In the genomic region with DNA sequence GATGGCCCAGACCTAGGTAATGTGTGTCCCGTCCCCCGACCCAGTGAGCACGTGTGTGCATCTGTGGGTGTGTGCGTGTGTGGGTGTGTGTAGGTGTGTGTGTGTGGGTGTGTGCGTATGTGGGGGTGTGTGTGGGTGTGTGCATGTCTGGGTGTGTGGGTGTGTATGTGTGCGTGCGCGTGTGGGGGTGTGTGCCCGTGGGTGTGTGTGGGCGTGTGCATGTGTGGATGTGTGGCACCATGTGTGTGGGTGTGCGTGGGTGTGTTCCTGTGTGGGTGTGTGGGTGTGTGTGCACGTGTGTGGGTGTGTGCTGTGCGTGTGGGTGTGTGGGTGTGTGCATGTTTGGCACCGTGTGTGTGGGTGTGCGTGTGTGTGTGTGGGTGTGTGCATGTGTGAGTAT, we compare ENCODE assay signal across 23 cellular contexts.
A peak's percentile ranks its signal among the peaks of the same experiment; 100 is the strongest.
DNase-seq lines count a peak whose midpoint lies in the region; ATAC-seq, FAIRE-seq and TF ChIP-seq lines count a peak whose summit lies in the region.
"Had no signal": no experiment of that assay in that cellular context is flagged by ENCODE, and none has a peak within 500 bp of the region (broad histone marks: within the 10 kb centered on the region; RNA-seq: fewer than 3 reads in every experiment).

No MANE protein-coding gene starts in this region.

- DNase-seq in GM23338 (ENCODE audit: low spot score) (no peak), bronchial epithelial cell (ENCODE audit: low read depth) (no peak), neuronal stem cell (ENCODE audit: low spot score) (no peak), NOMO-1 treated with DMSO at 0.1 percent for 48 hours (lab: John Stamatoyannopoulos, UW; ENCODE audit: unreplicated experiment) (no peak), hepatocyte (ENCODE audit: low spot score) (no peak)
- DNase-seq: activated effector memory CD4-positive, alpha-beta T cell treated with anti-CD3 and anti-CD28 coated beads, Interleukin-2, amount 50 U/mL, for 16 hours; activated naive CD8-positive, alpha-beta T cell treated with anti-CD3 and anti-CD28 coated beads, Interleukin-2, amount 10 ng/mL, durations not matched to agents 7 days and 5 days; dermis blood vessel endothelial cell; DMS79 treated with DMSO at 0.1 percent for 48 hours; hypothalamus; immature natural killer cell; left colon; NCI-H187; NCI-H524 treated with DMSO at 0.1 percent for 48 hours; NK-92 treated with Interleukin-12 subunit alpha and Interleukin-12 subunit beta, amount 100 ng/mL, for 24 hours; PC-9; SHP77 had no signal

- H3K23ac ChIP-seq in neuronal stem cell (ENCODE audit: low read depth, low read length, poor library complexity), result peak overlapping the region; percentile 49

- no peaks in the 10 kb centered on the region; the same call in 2 of the 3 replicates for H3K9me3 Mint-ChIP-seq in GM23338
- H3K9me3 Mint-ChIP-seq: immature natural killer cell had no signal

- H3K4me1 Mint-ChIP-seq in GM23338, result peaks cover 7% of the 10 kb centered on the region; the same call in 2 of the 3 replicates
- H3K4me1 Mint-ChIP-seq: activated naive CD8-positive, alpha-beta T cell treated with anti-CD3 and anti-CD28 coated beads, Interleukin-2, amount 10 ng/mL, durations not matched to agents 7 days and 5 days; immature natural killer cell had no signal

- CTCF ChIA-PET in HEK293 (lab: Yijun Ruan, JAX), result no interaction called here

- H3K4me1 ChIP-seq in GM23338 (ENCODE audit: insufficient read depth), result no peaks in the 10 kb centered on the region
- H3K4me1 ChIP-seq in HEK293 (ENCODE audit: control insufficient read depth, insufficient read depth, low read length), result no peaks in the 10 kb centered on the region
- H3K4me1 ChIP-seq in neuronal stem cell (ENCODE audit: control insufficient read depth in 2 of 2, insufficient read depth in 1 of 2, low read depth in 1 of 2, low read length in 2 of 2), result peaks cover 2 to 9% of the 10 kb centered on the region in 2 donors
- H3K4me1 ChIP-seq in hepatocyte (ENCODE audit: insufficient read depth), result no peaks in the 10 kb centered on the region
- H3K4me1 ChIP-seq: gastroesophageal sphincter had no signal

- WGBS in neuronal stem cell (ENCODE audit: extremely low coverage in 2 of 2, insufficient read length in 2 of 2, insufficient replicate concordance in 1 of 2), 2 donors, result 100% methylated on average over 1 of the region's 15 CpGs; no CpG with 5 or more reads in 1 of the 2 donors
- 94% methylated on average over 8 of the region's 15 CpGs for WGBS in hepatocyte (ENCODE audit: low lambda C conversion rate, missing lambda C conversion rate)

- H3K27me3 ChIP-seq in GM23338 (ENCODE audit: insufficient read depth) (no peaks in the 10 kb centered on the region), bronchial epithelial cell (ENCODE audit: control insufficient read depth, insufficient read depth, low read length) (no peaks in the 10 kb centered on the region), neuronal stem cell (ENCODE audit: control insufficient read depth in 3 of 3, insufficient read depth in 3 of 3, low read depth in 1 of 3, low read length in 3 of 3) (no peaks in the 10 kb centered on the region), hepatocyte (no peaks in the 10 kb centered on the region)
- H3K27me3 ChIP-seq: gastroesophageal sphincter had no signal

- H4K20me1 ChIP-seq in GM23338 (replicated peaks; ENCODE audit: insufficient read depth) (no peaks in the 10 kb centered on the region), hepatocyte (ENCODE audit: insufficient read depth, poor library complexity, severe bottlenecking) (no peaks in the 10 kb centered on the region)

- no peaks in the 10 kb centered on the region for H3F3A ChIP-seq in GM23338 (replicated peaks; ENCODE audit: low read depth)

- no peak overlapping the region for H2BK5ac ChIP-seq in neuronal stem cell (ENCODE audit: low read length)

- no peaks in the 10 kb centered on the region for H3K36me3 ChIP-seq in GM23338 (ENCODE audit: insufficient read depth)
- no peaks in the 10 kb centered on the region for H3K36me3 ChIP-seq in HEK293 (ENCODE audit: control insufficient read depth in 2 of 2, insufficient read depth in 1 of 2, low read length in 2 of 2)
- H3K36me3 ChIP-seq in bronchial epithelial cell (ENCODE audit: control insufficient read depth, insufficient read depth, low read length), result no peaks in the 10 kb centered on the region
- H3K36me3 ChIP-seq in neuronal stem cell (replicated peaks in 1 of 2; ENCODE audit: control insufficient read depth in 2 of 2, insufficient read depth in 2 of 2, low read length in 2 of 2), result no peaks in the 10 kb centered on the region
- H3K36me3 ChIP-seq in hepatocyte (replicated peaks; ENCODE audit: insufficient read depth, low read depth), result no peaks in the 10 kb centered on the region
- H3K36me3 ChIP-seq: gastroesophageal sphincter had no signal

- no peak overlapping the region for H3K4me2 ChIP-seq in GM23338
- H3K4me2 ChIP-seq in neuronal stem cell (ENCODE audit: insufficient read depth, low read length, poor library complexity, severe bottlenecking), result no peak overlapping the region
- no peak overlapping the region for H3K4me2 ChIP-seq in hepatocyte
- H3K4me2 ChIP-seq: PC-9 had no signal

- H2AK5ac ChIP-seq in neuronal stem cell (ENCODE audit: low read depth, low read length), result no peak overlapping the region

- H3K9ac ChIP-seq in neuronal stem cell (ENCODE audit: low read depth, low read length, poor library complexity), result peak overlapping the region; percentile 36

- H3K14ac ChIP-seq in neuronal stem cell (ENCODE audit: low read length), result no peak overlapping the region

- H4K91ac ChIP-seq in neuronal stem cell (ENCODE audit: low read depth, low read length, poor library complexity), result no peak overlapping the region

- H3K9me2 ChIP-seq in GM23338 (ENCODE audit: insufficient read depth) (peaks cover 4% of the 10 kb centered on the region; the same call in 1 of the 2 replicates), hepatocyte (replicated peaks; ENCODE audit: insufficient read depth) (no peaks in the 10 kb centered on the region)

- H3K18ac ChIP-seq in neuronal stem cell (ENCODE audit: low read length), result no peak overlapping the region

- POLR2A ChIA-PET in HEK293 (lab: Yijun Ruan, JAX), result no interaction called here

- peak overlapping the region; percentile 28 for H3K27ac Mint-ChIP-seq in GM23338
- H3K27ac Mint-ChIP-seq: activated naive CD8-positive, alpha-beta T cell treated with anti-CD3 and anti-CD28 coated beads, Interleukin-2, amount 10 ng/mL, durations not matched to agents 7 days and 5 days; immature natural killer cell had no signal

- H3K4me3 Mint-ChIP-seq in GM23338, result no peak overlapping the region
- H3K4me3 Mint-ChIP-seq: activated naive CD8-positive, alpha-beta T cell treated with anti-CD3 and anti-CD28 coated beads, Interleukin-2, amount 10 ng/mL, durations not matched to agents 7 days and 5 days; immature natural killer cell had no signal

- H3K27me3 Mint-ChIP-seq in GM23338 (ENCODE audit: insufficient read depth, low read depth, poor library complexity), result peaks cover 9% of the 10 kb centered on the region

- FAIRE-seq in bronchial epithelial cell (lab: Jason Lieb, UNC), result peak; percentile 82
- FAIRE-seq: endometrium, GM18507 had no signal

- H3K36me3 Mint-ChIP-seq in GM23338 (ENCODE audit: low read depth), result no peaks in the 10 kb centered on the region
- H3K36me3 Mint-ChIP-seq: activated naive CD8-positive, alpha-beta T cell treated with anti-CD3 and anti-CD28 coated beads, Interleukin-2, amount 10 ng/mL, durations not matched to agents 7 days and 5 days; immature natural killer cell had no signal

- H3K4me3 ChIP-seq in GM23338 (no peak overlapping the region), HEK293 (ENCODE audit: low read depth, low read length) (no peak overlapping the region), bronchial epithelial cell (ENCODE audit: low read depth, low read length) (no peak overlapping the region), neuronal stem cell (ENCODE audit: low read length in 2 of 2) (peak overlapping the region in 1 of 2 donors; percentile 73), hepatocyte (no peak overlapping the region)
- H3K4me3 ChIP-seq: gastroesophageal sphincter, PC-9 had no signal

- no peak for ATAC-seq in GM23338
- no peak for ATAC-seq in GM21447 (IDR thresholded peaks at IDR 0.05; ENCODE audit: unreplicated experiment)
- ATAC-seq: gastroesophageal sphincter, left colon had no signal

- no peak overlapping the region for H2AFZ ChIP-seq in GM23338
- no peak overlapping the region for H2AFZ ChIP-seq in neuronal stem cell (ENCODE audit: low read length)
- H2AFZ ChIP-seq in hepatocyte, result no peak overlapping the region
- H2AFZ ChIP-seq: PC-9 had no signal

- peak overlapping the region; percentile 65 for H2BK12ac ChIP-seq in neuronal stem cell (ENCODE audit: low read length)

- no peaks in the 10 kb centered on the region for H3K79me1 ChIP-seq in neuronal stem cell (ENCODE audit: low read depth, low read length)

- H3K79me2 ChIP-seq in GM23338 (replicated peaks; ENCODE audit: insufficient read depth) (no peaks in the 10 kb centered on the region), hepatocyte (peaks cover 5% of the 10 kb centered on the region)

- H2BK120ac ChIP-seq in neuronal stem cell (ENCODE audit: low read depth, low read length), result no peak overlapping the region

- H3K9me3 ChIP-seq in HEK293 (ENCODE audit: control insufficient read depth, insufficient read depth, low read depth, low read length), result no peaks in the 10 kb centered on the region
- no peaks in the 10 kb centered on the region for H3K9me3 ChIP-seq in neuronal stem cell (replicated peaks in 1 of 2; ENCODE audit: control insufficient read depth in 2 of 2, insufficient read depth in 1 of 2, low read depth in 1 of 2, low read length in 2 of 2)
- no peaks in the 10 kb centered on the region for H3K9me3 ChIP-seq in hepatocyte (ENCODE audit: low read depth)
- H3K9me3 ChIP-seq: gastroesophageal sphincter had no signal

- TF ChIP-seq CTCF in GM23338 (conservative IDR thresholded peaks at IDR 0.05; ENCODE audit: low read depth in 2 of 2) (no peak), HEK293 (tag by site-specific recombination; IDR thresholded peaks at IDR 0.05) (no peak), bronchial epithelial cell (IDR thresholded peaks at IDR 0.05; ENCODE audit: insufficient read depth, low read length, severe bottlenecking) (no peak), hepatocyte (IDR thresholded peaks at IDR 0.05; ENCODE audit: poor library complexity) (no peak)

- no peak overlapping the region for H3K4ac ChIP-seq in neuronal stem cell (ENCODE audit: low read length)

- no peak overlapping the region for H4K8ac ChIP-seq in neuronal stem cell (ENCODE audit: low read depth, low read length)

- no peak overlapping the region for H2BK15ac ChIP-seq in neuronal stem cell (ENCODE audit: low read length)

- H3K27ac ChIP-seq in GM23338 (ENCODE audit: low read depth) (no peak overlapping the region), HEK293 (ENCODE audit: extremely low read depth, low read depth, low read length) (no peak overlapping the region), neuronal stem cell (replicated peaks; ENCODE audit: low read length) (no peak overlapping the region), hepatocyte (no peak overlapping the region)
- H3K27ac ChIP-seq: C4-2B, gastroesophageal sphincter, PC-9 had no signal

TF ChIP-seq in GM23338, 12 proteins besides CTCF, POLR2A, EP300 and RAD21 (continues in another document):
- no peak for TF ChIP-seq ZNF331 (CRISPR knock-in tag; IDR thresholded peaks at IDR 0.05; ENCODE audit: low read depth)
- TF ChIP-seq STAT1 (IDR thresholded peaks at IDR 0.05; ENCODE audit: unreplicated experiment), result no peak

TF ChIP-seq in HEK293, 187 proteins besides CTCF, POLR2A, EP300 and RAD21 (continues in another document):
- peak; percentile 83 for TF ChIP-seq KLF9 (tag by site-specific recombination; IDR thresholded peaks at IDR 0.05; ENCODE audit: low read depth)
